Comparison of ENCODE assay signal across 16 cellular contexts in genomic region chr17:2695961-2696760, GRCh38. TPM values are rescaled to one million over a fixed set of nuclear protein-coding genes. Genes with fewer than 3 reads are reported as not detected.
A peak's percentile ranks its signal among the peaks of the same experiment; 100 is the strongest.
DNase-seq lines count a peak whose midpoint lies in the region; TF ChIP-seq lines count a peak whose summit lies in the region.
"Had no signal": no experiment of that assay in that cellular context is flagged by ENCODE, and none has a peak within 500 bp of the region (broad histone marks: within the 10 kb centered on the region; RNA-seq: fewer than 3 reads in every experiment).

No MANE protein-coding gene starts in this region.

- H3K4me3 Mint-ChIP-seq in activated CD4-positive, alpha-beta T cell treated with anti-CD3 and anti-CD28 coated beads, Interleukin-2, amount 10 ng/mL, durations not matched to agents 7 days and 5 days = no peak overlapping the region
- no peak overlapping the region for H3K4me3 Mint-ChIP-seq in glutamatergic neuron (ENCODE audit: unreplicated experiment)
- H3K4me3 Mint-ChIP-seq: CD4-positive, alpha-beta T cell; central memory CD8-positive, alpha-beta T cell; natural killer cell treated with Interleukin-12 subunit alpha and Interleukin-12 subunit beta and Interleukin-15 and Interleukin-18, amount 100 ng/mL, for 72 hours had no signal

- H3K4me2 ChIP-seq in mesenchymal stem cell (ENCODE audit: low read length, poor library complexity, severe bottlenecking) = no peak overlapping the region
- H3K4me2 ChIP-seq: A549 had no signal

- no peak overlapping the region for H3K18ac ChIP-seq in mesenchymal stem cell (ENCODE audit: low read depth in 1 of 2, low read length in 2 of 2)

- H3K9ac ChIP-seq in mesenchymal stem cell (ENCODE audit: low read length) = no peak overlapping the region

- CTCF ChIA-PET in activated CD4-positive, alpha-beta T cell treated with anti-CD3 and anti-CD28 coated beads, Interleukin-2, amount 10 ng/mL, durations not matched to agents 7 days and 5 days (lab: Charles Lee) = interaction anchor here (1.4 to 1.9 kb wide), 2 partner anchors 9 to 10 kb away, joined by 4 to 5 read pairs; no protein-coding TSS in a partner anchor

- no peak overlapping the region for H2BK12ac ChIP-seq in mesenchymal stem cell (ENCODE audit: low read length in 2 of 2)

- no peak overlapping the region for H3K4ac ChIP-seq in mesenchymal stem cell (ENCODE audit: low read depth in 1 of 2, low read length in 2 of 2)

- H3K79me1 ChIP-seq in mesenchymal stem cell (replicated peaks; ENCODE audit: low read length, poor library complexity, severe bottlenecking) = peaks cover 21% of the 10 kb centered on the region

- no peak overlapping the region for H2AK5ac ChIP-seq in mesenchymal stem cell (ENCODE audit: low read length, severe bottlenecking)

- H2AFZ ChIP-seq in mesenchymal stem cell (ENCODE audit: low read depth, low read length) = no peak overlapping the region

- peak; percentile 4 for DNase-seq in activated CD4-positive, alpha-beta T cell treated with anti-CD3 and anti-CD28 coated beads, Interleukin-2, amount 10 ng/mL, durations not matched to agents 7 days and 5 days
- DNase-seq in activated CD4-positive, alpha-beta T cell treated with anti-CD3 and anti-CD28 coated beads, Interleukin-2, amount 50 U/mL, for 48 hours = no peak
- DNase-seq in GM20000 (ENCODE audit: low spot score) = peak; percentile 35
- DNase-seq in glutamatergic neuron = peak; percentile 20
- DNase-seq in stomach = peak; percentile 16
- no peak for DNase-seq in effector CD4-positive, alpha-beta T cell
- no peak for DNase-seq in HT-29 (ENCODE audit: low spot score)
- DNase-seq in mesenchymal stem cell = no peak
- DNase-seq: foreskin melanocyte, mammary epithelial cell, NCI-H774 had no signal

- POLR2A ChIA-PET in activated CD4-positive, alpha-beta T cell treated with anti-CD3 and anti-CD28 coated beads, Interleukin-2, amount 10 ng/mL, durations not matched to agents 7 days and 5 days (lab: Charles Lee) = no interaction called here

- intact Hi-C loops in stomach (cut with DNase I; ENCODE audit: low total_unique reads) = no loop called here

- H2BK15ac ChIP-seq in mesenchymal stem cell (ENCODE audit: low read depth, poor library complexity, severe bottlenecking) = no peak overlapping the region

- WGBS in stomach, 5 donors = 87 to 92% (median 89%) methylated on average over 21 to 36 of the region's 36 CpGs
- WGBS in mesenchymal stem cell = 98% methylated on average over 36 of the region's 36 CpGs

- H3K27ac Mint-ChIP-seq in activated CD4-positive, alpha-beta T cell treated with anti-CD3 and anti-CD28 coated beads, Interleukin-2, amount 10 ng/mL, durations not matched to agents 7 days and 5 days = no peak overlapping the region
- H3K27ac Mint-ChIP-seq in glutamatergic neuron (ENCODE audit: unreplicated experiment) = no peak overlapping the region
- H3K27ac Mint-ChIP-seq: CD4-positive, alpha-beta T cell; natural killer cell treated with Interleukin-12 subunit alpha and Interleukin-12 subunit beta and Interleukin-15 and Interleukin-18, amount 100 ng/mL, for 72 hours had no signal

- no peak for TF ChIP-seq CTCF in GM20000 (IDR thresholded peaks at IDR 0.05; ENCODE audit: extremely low read depth, missing control alignments)
- TF ChIP-seq CTCF in glutamatergic neuron (IDR thresholded peaks at IDR 0.05; ENCODE audit: partially characterized antibody, unreplicated experiment) = no peak
- TF ChIP-seq CTCF in stomach (IDR thresholded peaks at IDR 0.05) = no peak

- no peak overlapping the region for H3K23ac ChIP-seq in mesenchymal stem cell (ENCODE audit: low read length in 2 of 2)

- H3K4me1 Mint-ChIP-seq in activated CD4-positive, alpha-beta T cell treated with anti-CD3 and anti-CD28 coated beads, Interleukin-2, amount 10 ng/mL, durations not matched to agents 7 days and 5 days = no peaks in the 10 kb centered on the region
- H3K4me1 Mint-ChIP-seq in glutamatergic neuron (ENCODE audit: low read depth, unreplicated experiment) = no peaks in the 10 kb centered on the region

- H2BK120ac ChIP-seq in mesenchymal stem cell (ENCODE audit: low read depth, low read length) = no peak overlapping the region

- H3K14ac ChIP-seq in mesenchymal stem cell (ENCODE audit: low read length in 2 of 2) = no peak overlapping the region

- H3K4me1 ChIP-seq in stomach (no peaks in the 10 kb centered on the region), mesenchymal stem cell (ENCODE audit: control insufficient read depth, insufficient read depth, low read depth, low read length) (peaks cover 5% of the 10 kb centered on the region)
- H3K4me1 ChIP-seq: A549 had no signal

- no peak overlapping the region for H2BK5ac ChIP-seq in mesenchymal stem cell (ENCODE audit: low read depth, low read length, poor library complexity, severe bottlenecking)

- H3K36me3 ChIP-seq in stomach (peaks cover 93 to 100% (median 100%) of the 10 kb centered on the region in 4 donors), mesenchymal stem cell (ENCODE audit: control insufficient read depth in 1 of 2, insufficient read depth in 2 of 2, low read depth in 1 of 2, low read length in 2 of 2) (peaks cover 60 to 94% of the 10 kb centered on the region in 2 experiments)

- no peak for TF ChIP-seq POLR2A in stomach (IDR thresholded peaks at IDR 0.05)

- no peak overlapping the region for H4K8ac ChIP-seq in mesenchymal stem cell (ENCODE audit: low read length)

- no peak overlapping the region for H3K4me3 ChIP-seq in stomach
- H3K4me3 ChIP-seq in mesenchymal stem cell (ENCODE audit: insufficient read depth in 1 of 2, low read depth in 1 of 2, low read length in 2 of 2) = no peak overlapping the region
- H3K4me3 ChIP-seq: A549 had no signal

- H3K27me3 ChIP-seq in stomach (no peaks in the 10 kb centered on the region), mesenchymal stem cell (ENCODE audit: control insufficient read depth in 1 of 2, insufficient read depth in 1 of 2, low read length in 2 of 2) (no peaks in the 10 kb centered on the region)

- no peaks in the 10 kb centered on the region for H3K9me3 Mint-ChIP-seq in activated CD4-positive, alpha-beta T cell treated with anti-CD3 and anti-CD28 coated beads, Interleukin-2, amount 10 ng/mL, durations not matched to agents 7 days and 5 days
- H3K9me3 Mint-ChIP-seq in glutamatergic neuron (ENCODE audit: unreplicated experiment) = peaks cover 8% of the 10 kb centered on the region
- H3K9me3 Mint-ChIP-seq: CD4-positive, alpha-beta T cell; central memory CD8-positive, alpha-beta T cell; natural killer cell treated with Interleukin-12 subunit alpha and Interleukin-12 subunit beta and Interleukin-15 and Interleukin-18, amount 100 ng/mL, for 72 hours had no signal

- H3K9me3 ChIP-seq in stomach (no peaks in the 10 kb centered on the region), mesenchymal stem cell (ENCODE audit: control insufficient read depth, low read length) (no peaks in the 10 kb centered on the region)
- H3K9me3 ChIP-seq: A549 had no signal

- H3K27me3 Mint-ChIP-seq in activated CD4-positive, alpha-beta T cell treated with anti-CD3 and anti-CD28 coated beads, Interleukin-2, amount 10 ng/mL, durations not matched to agents 7 days and 5 days = no peaks in the 10 kb centered on the region
- H3K27me3 Mint-ChIP-seq in glutamatergic neuron (ENCODE audit: unreplicated experiment) = peaks cover under 1% of the 10 kb centered on the region
- H3K27me3 Mint-ChIP-seq: CD4-positive, alpha-beta T cell; central memory CD8-positive, alpha-beta T cell; natural killer cell treated with Interleukin-12 subunit alpha and Interleukin-12 subunit beta and Interleukin-15 and Interleukin-18, amount 100 ng/mL, for 72 hours had no signal

- H3K27ac ChIP-seq in stomach (no peak overlapping the region), mesenchymal stem cell (ENCODE audit: low read length, poor library complexity, severe bottlenecking) (no peak overlapping the region)
- H3K27ac ChIP-seq: A549 had no signal

- H4K91ac ChIP-seq in mesenchymal stem cell (ENCODE audit: low read length) = no peak overlapping the region

- no peak for TF ChIP-seq EP300 in stomach (IDR thresholded peaks at IDR 0.05)

- H3K36me3 Mint-ChIP-seq in activated CD4-positive, alpha-beta T cell treated with anti-CD3 and anti-CD28 coated beads, Interleukin-2, amount 10 ng/mL, durations not matched to agents 7 days and 5 days (ENCODE audit: low read depth) = peaks cover 13% of the 10 kb centered on the region
- H3K36me3 Mint-ChIP-seq in glutamatergic neuron (ENCODE audit: unreplicated experiment) = no peaks in the 10 kb centered on the region
- H3K36me3 Mint-ChIP-seq: natural killer cell treated with Interleukin-12 subunit alpha and Interleukin-12 subunit beta and Interleukin-15 and Interleukin-18, amount 100 ng/mL, for 72 hours had no signal

RNA-seq across cellular contexts. Expression of gene CLUH, which starts 15.4 kb away (rescaled TPM):
- 10 to 100 TPM; 44.8 to 55.9 TPM for total RNA-seq in activated CD4-positive, alpha-beta T cell treated with anti-CD3 and anti-CD28 coated beads, Interleukin-2, amount 10 ng/mL, durations not matched to agents 7 days and 5 days
- total RNA-seq in glutamatergic neuron (ENCODE audit: unreplicated experiment) (39.1 TPM), stomach (100 to 1,000 TPM in 2 of 5 donors, 10 to 100 TPM in 3; 45.2 to 417 (median 58.0) TPM)
- 10 to 100 TPM; 17.6 to 40.1 (median 30.4) TPM for polyA plus RNA-seq in stomach
- total RNA-seq in HT-29 (2014; rRNA removed; shearing (Covaris generic)) = 156 and 168 TPM in 2 replicates
- 20.4 TPM for polyA plus RNA-seq in mesenchymal stem cell (2013, experiment 1 of 2)
- polyA plus RNA-seq in mesenchymal stem cell (2013, experiment 2 of 2) = 19.2 TPM

RNA-seq across cellular contexts. Expression of gene CCDC92B, which starts 53.3 kb away (rescaled TPM):
- under 1 TPM in 1 of 2 experiments, not detected in 1; 0.08 TPM for total RNA-seq in activated CD4-positive, alpha-beta T cell treated with anti-CD3 and anti-CD28 coated beads, Interleukin-2, amount 10 ng/mL, durations not matched to agents 7 days and 5 days
- 19.0 TPM for total RNA-seq in glutamatergic neuron (ENCODE audit: unreplicated experiment)
- 1 to 10 TPM in 1 of 5 donors, not detected in 4; 1.7 TPM for total RNA-seq in stomach
- polyA plus RNA-seq in stomach = under 1 TPM in 2 of 3 donors, not detected in 1; 0.12 to 0.48 TPM
- 0.18 TPM in 2 replicates for total RNA-seq in HT-29 (2014; rRNA removed; shearing (Covaris generic))
- not detected for polyA plus RNA-seq in mesenchymal stem cell (2013, experiment 1 of 2)
- not detected for polyA plus RNA-seq in mesenchymal stem cell (2013, experiment 2 of 2)
- total RNA-seq: Daoy; natural killer cell treated with Interleukin-12 subunit alpha and Interleukin-12 subunit beta and Interleukin-15 and Interleukin-18, amount 100 ng/mL, for 72 hours had no signal

Comparison
In these comparisons a context has a peak if more than half of its experiments do, and no peak if none do; other contexts are left out.
1. DNase-seq: peak in activated CD4-positive, alpha-beta T cell treated with anti-CD3 and anti-CD28 coated beads, Interleukin-2, amount 10 ng/mL, durations not matched to agents 7 days and 5 days (single experiment), GM20000 (single experiment), glutamatergic neuron (single experiment) and stomach (single experiment); none in activated CD4-positive, alpha-beta T cell treated with anti-CD3 and anti-CD28 coated beads, Interleukin-2, amount 50 U/mL, for 48 hours (0 of 2), effector CD4-positive, alpha-beta T cell (single experiment), HT-29 (single experiment) and mesenchymal stem cell (single experiment).